In the genomic region with DNA sequence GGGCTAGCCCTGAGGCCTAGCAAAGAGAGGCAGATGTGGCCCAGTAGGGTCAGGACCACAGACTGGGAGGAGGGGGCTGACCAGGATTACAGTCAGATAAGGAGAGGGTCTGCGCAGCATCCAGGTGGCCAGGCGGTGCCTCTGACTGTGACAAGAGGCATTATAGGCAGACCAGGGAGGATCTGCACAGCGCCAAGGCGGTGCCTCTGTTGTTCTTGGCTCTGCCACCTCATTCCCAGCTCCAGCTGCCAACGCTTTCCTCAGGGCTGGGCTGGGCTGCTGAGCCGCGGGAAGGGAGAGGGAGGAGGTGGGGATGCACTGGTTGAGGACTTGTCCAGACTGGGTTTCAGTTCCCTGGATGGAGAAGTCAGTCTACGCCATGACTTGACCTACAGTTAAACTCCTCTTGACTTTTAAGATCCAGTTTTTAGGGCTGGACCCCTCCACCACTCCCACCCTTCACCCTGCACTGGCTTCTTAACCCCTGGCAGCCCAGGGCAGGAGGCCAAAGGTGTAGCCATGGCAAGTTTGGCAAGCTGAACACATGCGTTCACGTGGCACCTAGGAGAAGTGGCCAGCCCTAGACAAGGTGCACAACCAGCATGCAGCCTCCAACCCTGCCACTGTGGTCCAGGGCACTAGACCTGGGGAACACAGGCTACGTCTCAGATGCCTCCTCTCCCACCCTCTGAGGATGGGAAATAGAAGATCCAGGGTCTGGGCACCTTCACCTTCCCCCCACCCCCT, we compare ENCODE assay signal across 1 cellular context.
TF ChIP-seq lines count a peak whose summit lies in the region.

No MANE protein-coding gene starts in this region.

TF ChIP-seq in H1, 55 proteins besides CTCF, POLR2A, EP300 and RAD21:
- TF ChIP-seq TAF7 (optimal IDR thresholded peaks at IDR 0.05; ENCODE audit: borderline replicate concordance, low read depth, low read length) (no peak), KDM1A (IDR thresholded peaks at IDR 0.05; ENCODE audit: borderline replicate concordance, low read length) (no peak), SAP30 (IDR thresholded peaks at IDR 0.05; ENCODE audit: insufficient read depth, insufficient replicate concordance, low read length) (no peak), BACH1 (IDR thresholded peaks at IDR 0.05; ENCODE audit: low read length) (no peak), CTBP2 (IDR thresholded peaks at IDR 0.05; ENCODE audit: borderline replicate concordance, insufficient read depth, insufficient read length, low read length) (no peak), PHF8 (conservative IDR thresholded peaks at IDR 0.05; ENCODE audit: low read depth, low read length) (no peak), HDAC6 (IDR thresholded peaks at IDR 0.05; ENCODE audit: low read depth, low read length) (no peak), BRCA1 (IDR thresholded peaks at IDR 0.05; ENCODE audit: low read depth, low read length) (no peak), HDAC2 (IDR thresholded peaks at IDR 0.05; ENCODE audit: borderline replicate concordance in 1 of 2, low read depth in 2 of 2, low read length in 2 of 2) (no peak), GABPA (IDR thresholded peaks at IDR 0.05; ENCODE audit: borderline replicate concordance, insufficient read depth, low read length) (no peak), MAFK (IDR thresholded peaks at IDR 0.05; ENCODE audit: low read depth, low read length) (no peak), POLR2AphosphoS5 (IDR thresholded peaks at IDR 0.05; ENCODE audit: low read depth, low read length) (no peak), TCF12 (IDR thresholded peaks at IDR 0.05; ENCODE audit: low read depth, low read length) (no peak), KDM4A (IDR thresholded peaks at IDR 0.05; ENCODE audit: low read depth, low read length, severe bottlenecking) (no peak), RNF2 (IDR thresholded peaks at IDR 0.05; ENCODE audit: borderline replicate concordance, low read depth, low read length, missing control alignments, poor library complexity, severe bottlenecking) (no peak)
